In genomic region chr6:7390218-7390878, GRCh38 we compare ENCODE assay signal across 8 cellular contexts. TPM values are rescaled to one million over a fixed set of nuclear protein-coding genes. Genes with fewer than 3 reads are reported as not detected.
A peak's percentile ranks its signal among the peaks of the same experiment; 100 is the strongest.
DNase-seq lines count a peak whose midpoint lies in the region; ATAC-seq and TF ChIP-seq lines count a peak whose summit lies in the region.

No MANE protein-coding gene starts in this region.

- H3K36me3 ChIP-seq in left lung = peaks cover 0 to 25% of the 10 kb centered on the region in 2 donors
- peaks cover 8% of the 10 kb centered on the region for H3K36me3 ChIP-seq in thoracic aorta

- H3K4me1 ChIP-seq in left lung = peaks cover 7 to 28% of the 10 kb centered on the region in 2 donors
- peaks cover 12 to 26% of the 10 kb centered on the region in 2 donors for H3K4me1 ChIP-seq in thoracic aorta (ENCODE audit: control insufficient read depth in 1 of 2, low read depth in 2 of 2)

- peak overlapping the region; percentile 92 for H3K4me3 ChIP-seq in AG04450 (ENCODE audit: low read depth, low read length)
- peak overlapping the region; percentile 83 to 94 for H3K4me3 ChIP-seq in left lung
- peak overlapping the region; percentile 87 for H3K4me3 ChIP-seq in thoracic aorta

- no peaks in the 10 kb centered on the region for H3K9me3 Mint-ChIP-seq in activated naive CD8-positive, alpha-beta T cell treated with anti-CD3 and anti-CD28 coated beads, Interleukin-2, amount 50 U/mL, for 24 hours

- peak overlapping the region; percentile 99 for H3K27ac Mint-ChIP-seq in activated naive CD8-positive, alpha-beta T cell treated with anti-CD3 and anti-CD28 coated beads, Interleukin-2, amount 50 U/mL, for 24 hours

- POLR2A ChIA-PET in AG04450 (lab: Yijun Ruan, JAX) = interaction anchor here (0.8 to 1.2 kb wide), 6 partner anchors 64 to 226 kb away, joined by 3 to 9 read pairs (median 3); partner anchors contain the start of gene SNRNP48

- peak overlapping the region; percentile 96 for H3K4me3 Mint-ChIP-seq in activated naive CD8-positive, alpha-beta T cell treated with anti-CD3 and anti-CD28 coated beads, Interleukin-2, amount 50 U/mL, for 24 hours

- H3K27ac ChIP-seq in AG04450 (ENCODE audit: low read depth, low read length) (peak overlapping the region; percentile 94), left lung (peak overlapping the region; percentile 92 to 95), thoracic aorta (peak overlapping the region; percentile 75 to 86)

- peaks cover 41% of the 10 kb centered on the region for H3K36me3 Mint-ChIP-seq in activated naive CD8-positive, alpha-beta T cell treated with anti-CD3 and anti-CD28 coated beads, Interleukin-2, amount 50 U/mL, for 24 hours (ENCODE audit: low read depth)

- H3K9me3 ChIP-seq in AG04450 (ENCODE audit: control insufficient read depth, insufficient read depth, low read length) (no peaks in the 10 kb centered on the region; the same call in 1 of the 2 replicates), left lung (no peaks in the 10 kb centered on the region), thoracic aorta (no peaks in the 10 kb centered on the region)

- H3K27me3 Mint-ChIP-seq in activated naive CD8-positive, alpha-beta T cell treated with anti-CD3 and anti-CD28 coated beads, Interleukin-2, amount 50 U/mL, for 24 hours = no peaks in the 10 kb centered on the region

- H3K4me1 Mint-ChIP-seq in activated naive CD8-positive, alpha-beta T cell treated with anti-CD3 and anti-CD28 coated beads, Interleukin-2, amount 50 U/mL, for 24 hours = peaks cover 40% of the 10 kb centered on the region

- CTCF ChIA-PET in AG04450 (lab: Charles Lee) = interaction anchor here (0.7 to 1.4 kb wide), 3 partner anchors 10 to 176 kb away, joined by 3 to 7 read pairs (median 6); no protein-coding TSS in a partner anchor

- DNase-seq in AG04450 (ENCODE audit: low read depth, low spot score) (peak; percentile 50), left lung (no peak), thoracic aorta (ENCODE audit: low spot score) (no peak), AG08395 (ENCODE audit: low spot score) (no peak)
- peak; percentile 5 for DNase-seq in activated naive CD8-positive, alpha-beta T cell treated with anti-CD3 and anti-CD28 coated beads, Interleukin-2, amount 50 U/mL, for 24 hours

- H3K27me3 ChIP-seq in AG04450 (ENCODE audit: control insufficient read depth, insufficient read depth, low read length) = no peaks in the 10 kb centered on the region
- H3K27me3 ChIP-seq in left lung = no peaks in the 10 kb centered on the region
- no peaks in the 10 kb centered on the region for H3K27me3 ChIP-seq in thoracic aorta (replicated peaks; ENCODE audit: insufficient read depth)

- no peak; the same call in 1 of the 2 replicates for TF ChIP-seq CTCF in AG04450 (IDR thresholded peaks at IDR 0.05; ENCODE audit: low read depth, low read length)
- no peak for TF ChIP-seq CTCF in left lung (IDR thresholded peaks at IDR 0.05)
- TF ChIP-seq CTCF in thoracic aorta (IDR thresholded peaks at IDR 0.05) = no peak

- ATAC-seq in GM18907 (IDR thresholded peaks at IDR 0.05; ENCODE audit: unreplicated experiment) (peak; percentile 14), HG03432 (IDR thresholded peaks at IDR 0.05; ENCODE audit: unreplicated experiment) (peak; percentile 10), left lung (no peak), thoracic aorta (ENCODE audit: insufficient number of reproducible peaks, low FRiP score, low read depth) (no peak), GM18868 (IDR thresholded peaks at IDR 0.05; ENCODE audit: unreplicated experiment) (no peak)
- peak; percentile 2 for ATAC-seq in activated naive CD8-positive, alpha-beta T cell treated with anti-CD3 and anti-CD28 coated beads, Interleukin-2, amount 50 U/mL, for 24 hours

- intact Hi-C loops in left lung (cut with DNase I) = loop anchor here in 1 of 2 donors (10.0 kb wide), 1 partner anchor 86 kb away; no protein-coding TSS in a partner anchor

RNA-seq across cellular contexts. Expression of gene RIOK1, which starts 0.7 kb away (rescaled TPM):
- polyA plus RNA-seq in AG04450 (2011; rRNA removed) = 12.4 and 12.7 TPM in 2 replicates
- polyA minus RNA-seq in AG04450 (2011; rRNA and poly(A)+ RNA removed) = 13.2 and 20.0 TPM in 2 replicates
- total RNA-seq in left lung (10 to 100 TPM; 15.0 to 23.3 TPM), thoracic aorta (10 to 100 TPM; 12.6 to 25.5 TPM)

RNA-seq across cellular contexts. Expression of gene CAGE1, which starts 0.8 kb away (rescaled TPM):
- not detected in 2 replicates for polyA plus RNA-seq in AG04450 (2011; rRNA removed)
- not detected in 2 replicates for polyA minus RNA-seq in AG04450 (2011; rRNA and poly(A)+ RNA removed)
- total RNA-seq in left lung (not detected), thoracic aorta (not detected)

Comparison
In these comparisons a context has a peak if more than half of its experiments do, and no peak if none do; other contexts are left out.
1. DNase-seq: peak in AG04450 (single experiment) and activated naive CD8-positive, alpha-beta T cell treated with anti-CD3 and anti-CD28 coated beads, Interleukin-2, amount 50 U/mL, for 24 hours (single experiment); none in left lung (0 of 2), thoracic aorta (single experiment) and AG08395 (single experiment).
2. ATAC-seq: peak in GM18907 (single experiment), HG03432 (single experiment) and activated naive CD8-positive, alpha-beta T cell treated with anti-CD3 and anti-CD28 coated beads, Interleukin-2, amount 50 U/mL, for 24 hours (single experiment); none in left lung (single experiment), thoracic aorta (single experiment) and GM18868 (single experiment).
3. Peak in every context shown above with its lines, with median percentiles within 50 percentile points of each other: H3K27ac ChIP-seq and H3K4me3 ChIP-seq.